1 cellular context compared by ENCODE assay signal in the genomic region with DNA sequence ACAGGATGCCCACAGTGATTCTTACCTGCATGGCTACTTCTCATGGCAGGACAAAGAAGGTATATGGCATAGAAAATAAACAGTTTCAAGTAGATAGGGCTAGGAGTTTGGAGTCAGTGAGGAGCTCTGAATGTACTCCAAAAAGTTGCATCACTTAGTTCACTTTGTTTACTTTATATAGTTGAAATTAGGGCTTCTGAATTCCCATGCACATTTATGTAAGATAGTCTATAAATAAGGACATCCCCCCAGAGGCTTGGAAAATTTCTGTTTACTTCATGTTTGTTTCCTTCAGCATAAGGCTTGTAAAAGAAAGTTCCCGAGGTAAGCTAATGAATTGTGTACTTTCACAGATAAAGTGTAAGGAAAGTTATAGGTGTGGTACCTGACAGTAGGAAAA.
TF ChIP-seq lines count a peak whose summit lies in the region.

No MANE protein-coding gene starts in this region.

TF ChIP-seq in IMR-90, 13 proteins besides CTCF, POLR2A, EP300 and RAD21 (continued from another document):
- TF ChIP-seq MXI1 (IDR thresholded peaks at IDR 0.05; ENCODE audit: borderline replicate concordance, low read depth, low read length) (no peak), RCOR1 (IDR thresholded peaks at IDR 0.05; ENCODE audit: insufficient replicate concordance, low read length) (no peak)
